8 cellular contexts compared by ENCODE assay signal in the genomic region with DNA sequence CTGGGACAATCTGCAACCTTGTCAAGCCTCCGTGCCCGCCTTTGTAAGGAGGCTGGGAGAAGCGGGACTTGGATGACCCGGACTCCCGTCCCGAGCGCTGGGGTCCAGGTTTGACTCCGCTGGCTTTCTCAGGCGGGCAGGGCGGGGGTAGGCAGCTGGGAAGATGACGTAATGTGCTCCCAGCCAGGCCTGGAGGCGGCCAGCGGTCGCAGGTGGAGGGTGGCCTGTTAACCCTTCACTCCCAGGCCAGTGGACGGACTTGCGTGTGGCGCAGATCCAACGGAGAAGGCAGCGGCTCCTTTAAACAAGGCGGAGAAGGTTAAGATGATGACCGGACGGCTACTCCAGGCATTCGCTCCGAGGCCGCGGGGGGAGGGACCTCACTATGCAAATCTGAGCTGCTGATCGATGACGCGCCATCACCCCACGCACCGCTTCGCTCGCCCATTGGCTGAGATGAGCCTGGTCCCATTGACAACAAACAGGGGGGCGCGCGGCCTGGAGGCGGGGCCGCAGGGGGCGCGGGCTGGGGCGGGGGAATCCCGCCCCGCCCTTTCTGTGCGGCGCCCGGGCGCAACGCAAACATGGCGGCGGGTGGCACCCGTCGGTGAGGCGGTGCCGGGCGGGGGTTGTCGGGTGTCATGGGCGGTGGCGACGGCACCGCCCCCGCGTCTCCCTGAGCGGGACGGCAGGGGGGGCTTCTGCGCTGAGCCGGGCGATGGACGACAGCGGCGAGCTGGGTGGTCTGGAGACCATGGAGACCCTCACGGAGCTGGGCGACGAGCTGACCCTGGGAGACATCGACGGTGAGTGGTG. TPM values are rescaled to one million over a fixed set of nuclear protein-coding genes. Genes with fewer than 3 reads are reported as not detected.
DNase-seq lines count a peak whose midpoint lies in the region; ATAC-seq and TF ChIP-seq lines count a peak whose summit lies in the region.

TSS of gene SREBF2 (plus strand) at position 553 of the 816 bp plus-strand sequence. CDS start at position 719, 166 bp downstream.

- H3K4me1 Mint-ChIP-seq in GM23338 (peaks cover 29% of the 10 kb centered on the region), naive B cell (peaks cover 20 to 72% (median 53%) of the 10 kb centered on the region in 3 donors)
- H3K4me1 Mint-ChIP-seq in stimulated activated memory B cell treated with anti-CD40 and anti-IgM and Interleukin-4, amounts not matched to agents 10 μg/mL and 1 μg/mL and 100 μg/mL, for 72 hours = peaks cover 52% of the 10 kb centered on the region

- H3K4me2 ChIP-seq in GM23338 = peak within 1 kb of the TSS; percentile 95

- TF ChIP-seq CTCF in GM23338 (conservative IDR thresholded peaks at IDR 0.05; ENCODE audit: low read depth in 2 of 2) = no peak; a peak in 1 of 4 replicates

- peaks cover 8% of the 10 kb centered on the region for H3K27me3 Mint-ChIP-seq in GM23338 (ENCODE audit: insufficient read depth, low read depth, poor library complexity)
- H3K27me3 Mint-ChIP-seq in naive B cell = no peaks in the 10 kb centered on the region
- H3K27me3 Mint-ChIP-seq in stimulated activated memory B cell treated with anti-CD40 and anti-IgM and Interleukin-4, amounts not matched to agents 10 μg/mL and 1 μg/mL and 100 μg/mL, for 72 hours = no peaks in the 10 kb centered on the region

- peaks cover 5% of the 10 kb centered on the region; the same call in 1 of the 2 replicates for H3F3A ChIP-seq in GM23338 (replicated peaks; ENCODE audit: low read depth)

- DNase-seq in EH (ENCODE audit: low read depth) = peak; percentile 100
- DNase-seq in GM23338 (ENCODE audit: low spot score) = peak; percentile 100
- peak; percentile 99 for DNase-seq in LHCN-M2 (ENCODE audit: low read depth)
- peak; percentile 99 for DNase-seq in RPMI8226
- peak; percentile 95 to 98 for DNase-seq in activated T-helper 1 cell treated with anti-CD3 and anti-CD28 coated beads, Interleukin-2, amount 50 U/mL, for 16 hours (ENCODE audit: low read depth in 1 of 2, low spot score in 1 of 2)
- peak; percentile 100 for DNase-seq in fibroblast of gingiva (ENCODE audit: low read depth)
- peak; percentile 99 for DNase-seq in naive B cell

- H3K9me3 Mint-ChIP-seq in GM23338 (no peaks in the 10 kb centered on the region), naive B cell (no peaks in the 10 kb centered on the region)
- no peaks in the 10 kb centered on the region for H3K9me3 Mint-ChIP-seq in stimulated activated memory B cell treated with anti-CD40 and anti-IgM and Interleukin-4, amounts not matched to agents 10 μg/mL and 1 μg/mL and 100 μg/mL, for 72 hours

- peaks cover 10% of the 10 kb centered on the region for H4K20me1 ChIP-seq in GM23338 (replicated peaks; ENCODE audit: insufficient read depth)

- ATAC-seq in GM23338 (peak; percentile 90), naive B cell (ENCODE audit: low read depth in 2 of 2) (peak; percentile 88 to 89)
- ATAC-seq in stimulated activated memory B cell treated with anti-CD40 and anti-IgM and Interleukin-4, amounts not matched to agents 10 μg/mL and 1 μg/mL and 100 μg/mL, for 72 hours = peak; percentile 95

- peaks cover 46% of the 10 kb centered on the region for H3K79me2 ChIP-seq in GM23338 (replicated peaks; ENCODE audit: insufficient read depth)

- H3K36me3 Mint-ChIP-seq in GM23338 (ENCODE audit: low read depth) (peaks cover 29% of the 10 kb centered on the region), naive B cell (peaks cover 7 to 9% of the 10 kb centered on the region in 2 donors)
- peaks cover 27% of the 10 kb centered on the region for H3K36me3 Mint-ChIP-seq in stimulated activated memory B cell treated with anti-CD40 and anti-IgM and Interleukin-4, amounts not matched to agents 10 μg/mL and 1 μg/mL and 100 μg/mL, for 72 hours

- peaks cover 18% of the 10 kb centered on the region for H3K36me3 ChIP-seq in GM23338 (ENCODE audit: insufficient read depth)

- H3K27ac ChIP-seq in GM23338 (ENCODE audit: low read depth) = peak within 1 kb of the TSS; percentile 97

- no peaks in the 10 kb centered on the region for H3K9me2 ChIP-seq in GM23338 (ENCODE audit: insufficient read depth)

- peak within 1 kb of the TSS; percentile 99 for H3K4me3 Mint-ChIP-seq in GM23338
- peak within 1 kb of the TSS; percentile 91 to 99 (median 97) for H3K4me3 Mint-ChIP-seq in naive B cell
- H3K4me3 Mint-ChIP-seq in stimulated activated memory B cell treated with anti-CD40 and anti-IgM and Interleukin-4, amounts not matched to agents 10 μg/mL and 1 μg/mL and 100 μg/mL, for 72 hours = peak within 1 kb of the TSS; percentile 87

- peak within 1 kb of the TSS; percentile 99 for H3K27ac Mint-ChIP-seq in GM23338
- peak within 1 kb of the TSS; percentile 99 to 100 (median 100) for H3K27ac Mint-ChIP-seq in naive B cell
- peak within 1 kb of the TSS; percentile 99 for H3K27ac Mint-ChIP-seq in stimulated activated memory B cell treated with anti-CD40 and anti-IgM and Interleukin-4, amounts not matched to agents 10 μg/mL and 1 μg/mL and 100 μg/mL, for 72 hours

- H3K4me3 ChIP-seq in GM23338 = peak within 1 kb of the TSS; percentile 79

- no peak within 1 kb of the TSS for H2AFZ ChIP-seq in GM23338

- H3K4me1 ChIP-seq in GM23338 (ENCODE audit: insufficient read depth) = peaks cover 26% of the 10 kb centered on the region

- H3K27me3 ChIP-seq in GM23338 (ENCODE audit: insufficient read depth) = no peaks in the 10 kb centered on the region

TF ChIP-seq in GM23338, 12 proteins besides CTCF, POLR2A, EP300 and RAD21:
- no peak for TF ChIP-seq ZNF114 (CRISPR knock-in tag; IDR thresholded peaks at IDR 0.05)
- peak; percentile 75 for TF ChIP-seq POLR2AphosphoS5 (IDR thresholded peaks at IDR 0.05; ENCODE audit: low read depth)
- peak; percentile 35 for TF ChIP-seq REST (IDR thresholded peaks at IDR 0.05; ENCODE audit: unreplicated experiment)
- TF ChIP-seq NANOG (IDR thresholded peaks at IDR 0.05; ENCODE audit: borderline replicate concordance) = no peak
- no peak for TF ChIP-seq ZNF331 (CRISPR knock-in tag; IDR thresholded peaks at IDR 0.05; ENCODE audit: low read depth)
- no peak for TF ChIP-seq JUNB (IDR thresholded peaks at IDR 0.05; ENCODE audit: unreplicated experiment)
- TF ChIP-seq, protein P1, sequence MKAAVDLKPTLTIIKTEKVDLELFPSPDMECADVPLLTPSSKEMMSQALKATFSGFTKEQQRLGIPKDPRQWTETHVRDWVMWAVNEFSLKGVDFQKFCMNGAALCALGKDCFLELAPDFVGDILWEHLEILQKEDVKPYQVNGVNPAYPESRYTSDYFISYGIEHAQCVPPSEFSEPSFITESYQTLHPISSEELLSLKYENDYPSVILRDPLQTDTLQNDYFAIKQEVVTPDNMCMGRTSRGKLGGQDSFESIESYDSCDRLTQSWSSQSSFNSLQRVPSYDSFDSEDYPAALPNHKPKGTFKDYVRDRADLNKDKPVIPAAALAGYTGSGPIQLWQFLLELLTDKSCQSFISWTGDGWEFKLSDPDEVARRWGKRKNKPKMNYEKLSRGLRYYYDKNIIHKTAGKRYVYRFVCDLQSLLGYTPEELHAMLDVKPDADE (IDR thresholded peaks at IDR 0.05) = 0 out of 2 replicates have a peak, but pooled peaks have one; percentile 23
- TF ChIP-seq STAT1 (IDR thresholded peaks at IDR 0.05; ENCODE audit: unreplicated experiment) = no peak
- TF ChIP-seq CREB1 (CRISPR knock-in tag; IDR thresholded peaks at IDR 0.05; ENCODE audit: low read depth) = peak; percentile 90

RNA-seq across cellular contexts. Expression of gene SREBF2, which starts in this region (rescaled TPM):
- total RNA-seq in GM23338 (2014; rRNA removed; shearing (Covaris generic)) = 147 and 163 TPM in 2 replicates
- 48.7 and 49.8 TPM in 2 replicates for polyA plus RNA-seq in GM23338 (2016; fragmentation: Nextera tagmentation; extraction: Ambion mirVana)
- 37.9 and 42.1 TPM in 2 replicates for total RNA-seq in LHCN-M2 (2014; rRNA removed)
- 51.7 TPM for polyA plus RNA-seq in LHCN-M2 (2012)
- 10 to 100 TPM; 30.1 to 52.8 (median 40.7) TPM for polyA plus RNA-seq in naive B cell (ENCODE audit: low read depth in 6 of 6)

Comparison
In these comparisons a context has a peak if more than half of its experiments do, and no peak if none do; other contexts are left out.
1. Peak in every context shown above with its lines: DNase-seq, ATAC-seq, H3K4me3 ChIP-seq and H3K27ac ChIP-seq.